Comparison of ENCODE assay signal across 8 cellular contexts in the genomic region with DNA sequence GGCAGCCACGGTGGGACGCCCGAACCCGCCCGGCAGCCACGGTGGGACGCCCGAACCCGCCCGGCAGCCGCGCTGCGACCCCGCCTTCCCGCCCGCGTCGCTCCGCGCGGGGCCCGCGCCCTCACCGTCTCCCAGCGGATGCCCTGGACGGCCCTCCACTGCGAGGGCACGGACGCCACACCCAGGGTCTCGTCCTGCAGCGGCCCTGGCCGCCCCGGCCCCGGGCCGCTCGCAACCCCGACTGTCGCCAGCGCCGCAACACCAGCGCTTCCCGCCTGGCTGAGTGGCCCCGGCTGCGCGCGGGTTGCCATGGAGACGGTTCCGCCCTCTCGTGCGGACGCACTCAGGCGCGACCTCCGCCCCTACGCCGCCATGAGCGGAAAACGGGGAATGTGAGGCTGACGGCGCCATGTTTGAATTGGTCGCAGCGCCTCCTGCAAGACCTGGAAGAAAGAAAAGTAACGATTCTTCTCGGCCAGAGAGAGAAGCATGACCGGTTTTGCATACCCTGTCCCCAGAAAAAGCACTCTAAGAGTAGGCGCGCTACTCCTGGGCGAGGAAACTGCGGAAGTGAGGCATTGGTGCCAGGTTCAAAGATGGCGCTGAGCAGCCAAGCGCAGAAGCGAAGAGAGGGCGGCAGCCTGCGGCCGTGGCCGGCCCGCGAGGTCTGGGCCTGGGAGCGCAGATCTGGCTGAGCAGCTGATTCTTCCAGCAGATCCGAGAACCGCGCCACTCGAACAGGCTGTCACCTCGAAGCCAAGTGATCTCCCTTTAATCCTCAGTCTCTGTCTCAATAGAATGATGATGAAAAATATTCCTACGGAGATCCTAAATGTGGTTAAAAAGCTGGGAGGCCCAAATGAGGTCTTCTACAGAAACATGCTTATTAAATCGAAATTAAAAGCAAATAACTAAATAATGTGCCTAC. TPM values are rescaled to one million over a fixed set of nuclear protein-coding genes. Genes with fewer than 3 reads are reported as not detected.
DNase-seq lines count a peak whose midpoint lies in the region; ATAC-seq, FAIRE-seq and TF ChIP-seq lines count a peak whose summit lies in the region.

Gene DYNC2I2, minus strand, starts transcription at position 432 of the 928 bp plus-strand sequence. Its CDS starts 121 bp downstream, at position 311.

- ATAC-seq in GM18870 (IDR thresholded peaks at IDR 0.05; ENCODE audit: unreplicated experiment) (peak; percentile 53), HG03139 (IDR thresholded peaks at IDR 0.05; ENCODE audit: unreplicated experiment) (peak; percentile 51), WTC11 (peak; percentile 94)

- no peak for TF ChIP-seq CTCF in WTC11 (IDR thresholded peaks at IDR 0.05)
- TF ChIP-seq CTCF in bronchial epithelial cell (IDR thresholded peaks at IDR 0.05; ENCODE audit: insufficient read depth, low read length, severe bottlenecking) = no peak

- peak within 1 kb of the TSS; percentile 61 for H3K4me3 ChIP-seq in bronchial epithelial cell (ENCODE audit: low read depth, low read length)

- peak within 1 kb of the TSS; percentile 88 for H3K4me3 Mint-ChIP-seq in WTC11
- peak within 1 kb of the TSS; percentile 88 to 97 (median 93) for H3K4me3 Mint-ChIP-seq in immature natural killer cell

- H3K36me3 Mint-ChIP-seq in WTC11 = no peaks in the 10 kb centered on the region
- H3K36me3 Mint-ChIP-seq in immature natural killer cell = no peaks in the 10 kb centered on the region

- in situ Hi-C loops in ACHN (cut with HindIII; ENCODE audit: low pct_ligation_motif_present, low pct_unique_long_range_greater_than_20kb, low sequenced_read_pairs) = no loop called here

- H3K4me1 Mint-ChIP-seq in WTC11 = peaks cover 3% of the 10 kb centered on the region; the same call in 1 of the 2 replicates
- peaks cover 9% of the 10 kb centered on the region in 2 donors for H3K4me1 Mint-ChIP-seq in immature natural killer cell

- DNase-seq in ACHN (peak; percentile 70), NCI-H226 (peak; percentile 86), WTC11 (ENCODE audit: low spot score) (peak; percentile 97), bronchial epithelial cell (ENCODE audit: low read depth) (peak; percentile 84), immature natural killer cell (peak; percentile 96 to 97 (median 96)), smooth muscle cell of the brain vasculature (ENCODE audit: low read depth, low spot score) (peak; percentile 81)

- no peaks in the 10 kb centered on the region for H3K27me3 Mint-ChIP-seq in WTC11 (ENCODE audit: low read depth)
- H3K27me3 Mint-ChIP-seq in immature natural killer cell (ENCODE audit: low read depth in 3 of 3) = peaks cover 0 to 7% (median 5%) of the 10 kb centered on the region in 3 donors

- CTCF ChIA-PET in WTC11 (lab: Charles Lee) = interaction anchor here (0.6 to 1.5 kb wide), 4 partner anchors 21 to 161 kb away, joined by 3 to 6 read pairs (median 4); partner anchors contain the start of gene ENDOG

- H3K27me3 ChIP-seq in bronchial epithelial cell (ENCODE audit: control insufficient read depth, insufficient read depth, low read length) = no peaks in the 10 kb centered on the region

- POLR2A ChIA-PET in WTC11 (lab: Charles Lee) = no interaction called here

- peak within 1 kb of the TSS; percentile 100 for H3K27ac Mint-ChIP-seq in WTC11
- peak within 1 kb of the TSS; percentile 95 to 100 (median 100) for H3K27ac Mint-ChIP-seq in immature natural killer cell

- H3K9me3 Mint-ChIP-seq in WTC11 (no peaks in the 10 kb centered on the region), immature natural killer cell (no peaks in the 10 kb centered on the region)

- no peaks in the 10 kb centered on the region for H3K36me3 ChIP-seq in bronchial epithelial cell (ENCODE audit: control insufficient read depth, insufficient read depth, low read length)

- no peak for FAIRE-seq in bronchial epithelial cell (lab: Jason Lieb, UNC)

TF ChIP-seq in WTC11, 78 proteins besides CTCF, POLR2A, EP300 and RAD21 (continues in another document):
- TF ChIP-seq, protein P1, sequence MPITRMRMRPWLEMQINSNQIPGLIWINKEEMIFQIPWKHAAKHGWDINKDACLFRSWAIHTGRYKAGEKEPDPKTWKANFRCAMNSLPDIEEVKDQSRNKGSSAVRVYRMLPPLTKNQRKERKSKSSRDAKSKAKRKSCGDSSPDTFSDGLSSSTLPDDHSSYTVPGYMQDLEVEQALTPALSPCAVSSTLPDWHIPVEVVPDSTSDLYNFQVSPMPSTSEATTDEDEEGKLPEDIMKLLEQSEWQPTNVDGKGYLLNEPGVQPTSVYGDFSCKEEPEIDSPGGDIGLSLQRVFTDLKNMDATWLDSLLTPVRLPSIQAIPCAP (CRISPR knock-in tag; IDR thresholded peaks at IDR 0.05) = no peak
- TF ChIP-seq ZNF263 (CRISPR knock-in tag; IDR thresholded peaks at IDR 0.05; ENCODE audit: low read depth) (no peak), FOXP1 (CRISPR knock-in tag; IDR thresholded peaks at IDR 0.05; ENCODE audit: borderline replicate concordance) (peak; percentile 18; the same call in 1 of the 2 replicates), CREB1 (CRISPR knock-in tag; IDR thresholded peaks at IDR 0.05) (no peak), GTF2I (CRISPR knock-in tag; conservative IDR thresholded peaks at IDR 0.05) (no peak), RELA (CRISPR knock-in tag; IDR thresholded peaks at IDR 0.05; ENCODE audit: borderline replicate concordance) (no peak), ZNF219 (CRISPR knock-in tag; IDR thresholded peaks at IDR 0.05; ENCODE audit: borderline replicate concordance) (no peak), ERG (CRISPR knock-in tag; IDR thresholded peaks at IDR 0.05) (no peak), JAZF1 (CRISPR knock-in tag; IDR thresholded peaks at IDR 0.05) (no peak), SMAD4 (CRISPR knock-in tag; IDR thresholded peaks at IDR 0.05) (no peak), ESRRA (CRISPR knock-in tag; IDR thresholded peaks at IDR 0.05; ENCODE audit: borderline replicate concordance) (no peak; the same call in 1 of the 2 replicates)
- TF ChIP-seq, protein P2, sequence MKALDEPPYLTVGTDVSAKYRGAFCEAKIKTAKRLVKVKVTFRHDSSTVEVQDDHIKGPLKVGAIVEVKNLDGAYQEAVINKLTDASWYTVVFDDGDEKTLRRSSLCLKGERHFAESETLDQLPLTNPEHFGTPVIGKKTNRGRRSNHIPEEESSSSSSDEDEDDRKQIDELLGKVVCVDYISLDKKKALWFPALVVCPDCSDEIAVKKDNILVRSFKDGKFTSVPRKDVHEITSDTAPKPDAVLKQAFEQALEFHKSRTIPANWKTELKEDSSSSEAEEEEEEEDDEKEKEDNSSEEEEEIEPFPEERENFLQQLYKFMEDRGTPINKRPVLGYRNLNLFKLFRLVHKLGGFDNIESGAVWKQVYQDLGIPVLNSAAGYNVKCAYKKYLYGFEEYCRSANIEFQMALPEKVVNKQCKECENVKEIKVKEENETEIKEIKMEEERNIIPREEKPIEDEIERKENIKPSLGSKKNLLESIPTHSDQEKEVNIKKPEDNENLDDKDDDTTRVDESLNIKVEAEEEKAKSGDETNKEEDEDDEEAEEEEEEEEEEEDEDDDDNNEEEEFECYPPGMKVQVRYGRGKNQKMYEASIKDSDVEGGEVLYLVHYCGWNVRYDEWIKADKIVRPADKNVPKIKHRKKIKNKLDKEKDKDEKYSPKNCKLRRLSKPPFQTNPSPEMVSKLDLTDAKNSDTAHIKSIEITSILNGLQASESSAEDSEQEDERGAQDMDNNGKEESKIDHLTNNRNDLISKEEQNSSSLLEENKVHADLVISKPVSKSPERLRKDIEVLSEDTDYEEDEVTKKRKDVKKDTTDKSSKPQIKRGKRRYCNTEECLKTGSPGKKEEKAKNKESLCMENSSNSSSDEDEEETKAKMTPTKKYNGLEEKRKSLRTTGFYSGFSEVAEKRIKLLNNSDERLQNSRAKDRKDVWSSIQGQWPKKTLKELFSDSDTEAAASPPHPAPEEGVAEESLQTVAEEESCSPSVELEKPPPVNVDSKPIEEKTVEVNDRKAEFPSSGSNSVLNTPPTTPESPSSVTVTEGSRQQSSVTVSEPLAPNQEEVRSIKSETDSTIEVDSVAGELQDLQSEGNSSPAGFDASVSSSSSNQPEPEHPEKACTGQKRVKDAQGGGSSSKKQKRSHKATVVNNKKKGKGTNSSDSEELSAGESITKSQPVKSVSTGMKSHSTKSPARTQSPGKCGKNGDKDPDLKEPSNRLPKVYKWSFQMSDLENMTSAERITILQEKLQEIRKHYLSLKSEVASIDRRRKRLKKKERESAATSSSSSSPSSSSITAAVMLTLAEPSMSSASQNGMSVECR (CRISPR knock-in tag; IDR thresholded peaks at IDR 0.05; ENCODE audit: borderline replicate concordance) = no peak; the same call in 1 of the 2 replicates
- TF ChIP-seq, protein P3, sequence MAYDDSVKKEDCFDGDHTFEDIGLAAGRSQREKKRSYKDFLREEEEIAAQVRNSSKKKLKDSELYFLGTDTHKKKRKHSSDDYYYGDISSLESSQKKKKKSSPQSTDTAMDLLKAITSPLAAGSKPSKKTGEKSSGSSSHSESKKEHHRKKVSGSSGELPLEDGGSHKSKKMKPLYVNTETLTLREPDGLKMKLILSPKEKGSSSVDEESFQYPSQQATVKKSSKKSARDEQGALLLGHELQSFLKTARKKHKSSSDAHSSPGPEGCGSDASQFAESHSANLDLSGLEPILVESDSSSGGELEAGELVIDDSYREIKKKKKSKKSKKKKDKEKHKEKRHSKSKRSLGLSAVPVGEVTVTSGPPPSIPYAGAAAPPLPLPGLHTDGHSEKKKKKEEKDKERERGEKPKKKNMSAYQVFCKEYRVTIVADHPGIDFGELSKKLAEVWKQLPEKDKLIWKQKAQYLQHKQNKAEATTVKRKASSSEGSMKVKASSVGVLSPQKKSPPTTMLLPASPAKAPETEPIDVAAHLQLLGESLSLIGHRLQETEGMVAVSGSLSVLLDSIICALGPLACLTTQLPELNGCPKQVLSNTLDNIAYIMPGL (CRISPR knock-in tag; IDR thresholded peaks at IDR 0.05) = peak; percentile 62

RNA-seq across cellular contexts. Expression of gene DYNC2I2, which starts in this region (rescaled TPM):
- total RNA-seq in WTC11 (2021) = 57.5 to 71.1 TPM (median 64.5 TPM) in 3 replicates
- total RNA-seq in bronchial epithelial cell = 27.4 and 33.7 TPM in 2 replicates
- 10 to 100 TPM in 1 of 3 donors, 1 to 10 TPM in 2; 1.6 to 10.8 (median 4.7) TPM for polyA plus RNA-seq in immature natural killer cell

Comparison
In these comparisons a context has a peak if more than half of its experiments do, and no peak if none do; other contexts are left out.
1. Peak in every context shown above with its lines: DNase-seq, ATAC-seq and H3K4me3 ChIP-seq.